In the genomic region with DNA sequence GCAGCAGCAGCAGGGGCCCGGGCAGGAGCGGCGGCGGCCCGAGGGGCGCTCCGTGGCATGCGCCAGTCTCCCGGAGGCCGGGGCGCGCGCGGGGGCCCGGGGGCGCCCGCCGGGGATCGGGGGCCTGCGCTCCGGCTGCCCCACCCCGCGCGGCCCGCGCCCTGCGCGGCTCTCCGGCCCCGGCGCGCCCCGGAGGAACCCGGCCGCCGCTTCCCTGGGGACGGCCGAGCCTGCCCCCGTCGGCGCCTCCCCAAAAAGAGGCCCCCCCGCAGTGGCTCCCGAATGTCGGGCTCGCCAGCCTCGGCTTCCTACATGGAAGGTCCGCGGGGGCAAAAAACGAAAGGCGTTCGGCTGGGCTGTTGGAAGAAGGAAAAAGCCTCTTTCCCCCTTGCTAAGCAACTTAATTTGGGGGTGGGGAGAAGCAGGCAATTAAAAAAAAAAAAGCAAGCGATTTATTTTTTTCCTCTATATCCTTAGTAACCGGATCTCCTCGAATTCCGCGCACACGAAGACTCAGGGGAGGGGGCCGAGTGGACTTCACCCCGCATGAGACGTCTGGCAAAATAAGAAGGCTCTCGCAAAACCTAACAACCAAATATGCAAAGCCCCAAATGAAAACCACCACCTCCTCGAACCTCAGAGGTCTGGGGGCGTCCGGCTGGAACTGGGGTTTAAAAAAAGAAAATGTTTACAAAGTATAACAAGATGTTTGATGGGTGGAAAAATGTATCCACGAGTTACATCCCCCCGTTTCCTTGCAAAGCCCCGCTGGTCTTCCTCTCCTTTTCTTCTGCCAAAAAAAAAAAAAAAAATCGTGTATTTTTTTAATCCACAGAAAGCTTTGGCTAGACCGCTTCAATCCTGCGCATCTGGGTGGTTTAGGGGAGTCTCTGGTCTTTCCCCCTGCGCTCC, we compare ENCODE assay signal across 8 cellular contexts. TPM values are rescaled to one million over a fixed set of nuclear protein-coding genes. Genes with fewer than 3 reads are reported as not detected.
DNase-seq lines count a peak whose midpoint lies in the region; ATAC-seq and TF ChIP-seq lines count a peak whose summit lies in the region.

Gene SMAD7 (minus strand): TSS at position 430 of the 912 bp plus-strand sequence. CDS start 541 bp downstream, outside the sequence.

- no peaks in the 10 kb centered on the region for H3K36me3 ChIP-seq in CD4-positive, alpha-beta memory T cell (ENCODE audit: insufficient read depth, low read length)
- H3K36me3 ChIP-seq in HUES6 (ENCODE audit: control insufficient read depth, insufficient read depth, low read length) (peaks cover 28% of the 10 kb centered on the region), sigmoid colon (no peaks in the 10 kb centered on the region)

- peaks cover 58% of the 10 kb centered on the region for H3K4me1 ChIP-seq in CD4-positive, alpha-beta memory T cell (ENCODE audit: insufficient read depth, low read length)
- peaks cover 44% of the 10 kb centered on the region for H3K4me1 ChIP-seq in HUES6 (ENCODE audit: control insufficient read depth, insufficient read depth, low read length)
- H3K4me1 ChIP-seq in right cardiac atrium (ENCODE audit: control insufficient read depth, insufficient read depth, low read length) = peaks cover 6% of the 10 kb centered on the region
- peaks cover 0 to 50% (median 40%) of the 10 kb centered on the region in 4 donors for H3K4me1 ChIP-seq in sigmoid colon

- TF ChIP-seq EP300 in sigmoid colon (IDR thresholded peaks at IDR 0.05) = no peak

- H3K4me3 ChIP-seq in CD4-positive, alpha-beta memory T cell (ENCODE audit: low read length in 2 of 2) = peak within 1 kb of the TSS; percentile 77 to 80
- H3K4me3 ChIP-seq in HUES6 (ENCODE audit: low read depth, low read length) = peak within 1 kb of the TSS; percentile 78
- H3K4me3 ChIP-seq in right cardiac atrium (ENCODE audit: low read length) = peak within 1 kb of the TSS; percentile 63
- peak within 1 kb of the TSS; percentile 76 to 96 (median 93) for H3K4me3 ChIP-seq in sigmoid colon

- no peaks in the 10 kb centered on the region for H3K27me3 ChIP-seq in CD4-positive, alpha-beta memory T cell (ENCODE audit: insufficient read depth, low read length)
- H3K27me3 ChIP-seq in HUES6 (ENCODE audit: control insufficient read depth, insufficient read depth, low read length) (no peaks in the 10 kb centered on the region), right cardiac atrium (ENCODE audit: control insufficient read depth, insufficient read depth) (no peaks in the 10 kb centered on the region), sigmoid colon (no peaks in the 10 kb centered on the region)

- intact Hi-C loops in CD4-positive, alpha-beta memory T cell (cut with micrococcal nuclease) = loop anchor here (1.0 to 5.0 kb wide), 4 partner anchors 38 to 542 kb away; partner anchors contain the start of gene RPL17
- intact Hi-C loops in right cardiac atrium (cut with DNase I) = loop anchor here in 1 of 4 donors (10.0 kb wide), 1 partner anchor 224 kb away; no protein-coding TSS in a partner anchor
- intact Hi-C loops in sigmoid colon (cut with DNase I) = loop anchor here (5.0 to 10.0 kb wide), 3 partner anchors 92 to 1334 kb away; partner anchors contain the start of genes CXXC1 and MBD1

- peak within 1 kb of the TSS; percentile 95 to 100 (median 98) for H3K27ac Mint-ChIP-seq in CD4-positive, alpha-beta memory T cell
- H3K27ac Mint-ChIP-seq in activated naive CD8-positive, alpha-beta T cell treated with anti-CD3 and anti-CD28 coated beads for 36 hours = peak within 1 kb of the TSS; percentile 76

- whole genome bisulfite sequencing in right cardiac atrium = under 1% methylated on average over 71 of the region's 71 CpGs
- WGBS in sigmoid colon, 2 donors = 0 to 1% methylated on average over 71 of the region's 71 CpGs

- H3K4me1 Mint-ChIP-seq in CD4-positive, alpha-beta memory T cell = peaks cover 40 to 74% (median 43%) of the 10 kb centered on the region in 4 donors
- peaks cover 28% of the 10 kb centered on the region for H3K4me1 Mint-ChIP-seq in activated naive CD8-positive, alpha-beta T cell treated with anti-CD3 and anti-CD28 coated beads for 36 hours

- peaks cover 9 to 44% of the 10 kb centered on the region in 2 donors for H3K36me3 Mint-ChIP-seq in CD4-positive, alpha-beta memory T cell
- peaks cover 22% of the 10 kb centered on the region for H3K36me3 Mint-ChIP-seq in activated naive CD8-positive, alpha-beta T cell treated with anti-CD3 and anti-CD28 coated beads for 36 hours

- no peak for TF ChIP-seq CTCF in sigmoid colon (IDR thresholded peaks at IDR 0.05)

- H3K9ac ChIP-seq in HUES6 (ENCODE audit: low read length) = peak within 1 kb of the TSS; percentile 96

- CTCF ChIA-PET in CD4-positive, alpha-beta memory T cell (lab: Charles Lee; ENCODE audit: partially characterized antibody) = interaction anchor here (0.9 to 2.5 kb wide), 3 partner anchors 10 to 46 kb away, joined by 3 to 16 read pairs (median 3); no protein-coding TSS in a partner anchor

- ATAC-seq in right cardiac atrium (no peak), HG03045 (IDR thresholded peaks at IDR 0.05; ENCODE audit: unreplicated experiment) (no peak)

- peak within 1 kb of the TSS; percentile 69 for H3K27ac ChIP-seq in CD4-positive, alpha-beta memory T cell (ENCODE audit: low read depth, low read length)
- H3K27ac ChIP-seq in HUES6 (ENCODE audit: low read depth, low read length) = peak within 1 kb of the TSS; percentile 94; the same call in 1 of the 2 replicates
- peak within 1 kb of the TSS; percentile 95 for H3K27ac ChIP-seq in right cardiac atrium (ENCODE audit: low read length)
- H3K27ac ChIP-seq in sigmoid colon = peak within 1 kb of the TSS; percentile 93 to 99 (median 97)

- peaks cover 0 to 4% (median 0%) of the 10 kb centered on the region in 8 donors for H3K9me3 Mint-ChIP-seq in CD4-positive, alpha-beta memory T cell
- no peaks in the 10 kb centered on the region for H3K9me3 Mint-ChIP-seq in activated naive CD8-positive, alpha-beta T cell treated with anti-CD3 and anti-CD28 coated beads for 36 hours

- H3K4me3 Mint-ChIP-seq in CD4-positive, alpha-beta memory T cell = peak within 1 kb of the TSS; percentile 96 to 100 (median 98)
- peak within 1 kb of the TSS; percentile 94 for H3K4me3 Mint-ChIP-seq in activated naive CD8-positive, alpha-beta T cell treated with anti-CD3 and anti-CD28 coated beads for 36 hours

- no peak for DNase-seq in CD4-positive, alpha-beta memory T cell
- DNase-seq in activated naive CD8-positive, alpha-beta T cell treated with anti-CD3 and anti-CD28 coated beads for 36 hours = no peak
- peak; percentile 43 to 80 (median 77) for DNase-seq in right cardiac atrium
- no peak for DNase-seq in sigmoid colon
- no peak for DNase-seq in cortex of kidney (lab: John Stamatoyannopoulos, UW)
- DNase-seq in iPS-NIHi7 (ENCODE audit: extremely low spot score) = no peak

- POLR2A ChIA-PET in CD4-positive, alpha-beta memory T cell (lab: Charles Lee; ENCODE audit: partially characterized antibody) = interaction anchor here (0.8 to 10.3 kb wide), 15 partner anchors 10 to 537 kb away, joined by 3 to 118 read pairs (median 6); partner anchors contain the start of gene C18orf32

- no peaks in the 10 kb centered on the region for H3K27me3 Mint-ChIP-seq in CD4-positive, alpha-beta memory T cell
- H3K27me3 Mint-ChIP-seq in activated naive CD8-positive, alpha-beta T cell treated with anti-CD3 and anti-CD28 coated beads for 36 hours = peaks cover 11% of the 10 kb centered on the region

- H3K9me3 ChIP-seq in CD4-positive, alpha-beta memory T cell (ENCODE audit: control insufficient read depth in 1 of 2, low read length in 2 of 2) = no peaks in the 10 kb centered on the region
- no peaks in the 10 kb centered on the region for H3K9me3 ChIP-seq in HUES6 (ENCODE audit: control insufficient read depth, insufficient read depth, low read depth, low read length)
- no peaks in the 10 kb centered on the region for H3K9me3 ChIP-seq in right cardiac atrium (ENCODE audit: control insufficient read depth, low read length)
- no peaks in the 10 kb centered on the region for H3K9me3 ChIP-seq in sigmoid colon

- no peak for TF ChIP-seq POLR2A in sigmoid colon (IDR thresholded peaks at IDR 0.05)

RNA-seq across cellular contexts. Expression of gene SMAD7, which starts in this region (rescaled TPM):
- total RNA-seq in CD4-positive, alpha-beta memory T cell = 10 to 100 TPM; 31.0 to 31.2 TPM
- 1 to 10 TPM; 2.7 to 4.7 TPM for polyA plus RNA-seq in CD4-positive, alpha-beta memory T cell
- 1 to 10 TPM; 9.0 to 9.4 TPM for total RNA-seq in activated naive CD8-positive, alpha-beta T cell treated with anti-CD3 and anti-CD28 coated beads for 36 hours
- total RNA-seq in right cardiac atrium (10 to 100 TPM; 66.3 to 97.6 (median 94.3) TPM), sigmoid colon (10 to 100 TPM; 13.2 to 29.1 (median 21.5) TPM)
- polyA plus RNA-seq in right cardiac atrium (34.8 TPM), sigmoid colon (10 to 100 TPM; 16.8 to 19.0 (median 18.3) TPM)

Comparison
In these comparisons a context has a peak if more than half of its experiments do, and no peak if none do; other contexts are left out.
1. DNase-seq: peak in right cardiac atrium (3 of 3); none in CD4-positive, alpha-beta memory T cell (0 of 5), activated naive CD8-positive, alpha-beta T cell treated with anti-CD3 and anti-CD28 coated beads for 36 hours (single experiment), sigmoid colon (single experiment), cortex of kidney (single experiment) and iPS-NIHi7 (single experiment).
2. Peak in every context shown above with its lines, with median percentiles within 50 percentile points of each other: H3K27ac ChIP-seq and H3K4me3 ChIP-seq.